Comparison of ENCODE assay signal across 3 cellular contexts in genomic region chr17:40372644-40373043, GRCh38. TPM values are rescaled to one million over a fixed set of nuclear protein-coding genes. Genes with fewer than 3 reads are reported as not detected.
"Had no signal": no experiment of that assay in that cellular context is flagged by ENCODE, and none has a peak within 500 bp of the region (broad histone marks: within the 10 kb centered on the region; RNA-seq: fewer than 3 reads in every experiment).

No MANE protein-coding gene starts in this region.

RNA-seq across cellular contexts. Expression of gene GJD3, which starts 8.1 kb away (rescaled TPM):
- total RNA-seq: activated naive CD8-positive, alpha-beta T cell treated with anti-CD3 and anti-CD28 coated beads for 36 hours; natural killer cell treated with Interleukin-12 subunit alpha and Interleukin-12 subunit beta and Interleukin-15 and Interleukin-18, amount 100 ng/mL, for 72 hours; T-cell had no signal
